Comparison of ENCODE assay signal across 8 cellular contexts in the genomic region with DNA sequence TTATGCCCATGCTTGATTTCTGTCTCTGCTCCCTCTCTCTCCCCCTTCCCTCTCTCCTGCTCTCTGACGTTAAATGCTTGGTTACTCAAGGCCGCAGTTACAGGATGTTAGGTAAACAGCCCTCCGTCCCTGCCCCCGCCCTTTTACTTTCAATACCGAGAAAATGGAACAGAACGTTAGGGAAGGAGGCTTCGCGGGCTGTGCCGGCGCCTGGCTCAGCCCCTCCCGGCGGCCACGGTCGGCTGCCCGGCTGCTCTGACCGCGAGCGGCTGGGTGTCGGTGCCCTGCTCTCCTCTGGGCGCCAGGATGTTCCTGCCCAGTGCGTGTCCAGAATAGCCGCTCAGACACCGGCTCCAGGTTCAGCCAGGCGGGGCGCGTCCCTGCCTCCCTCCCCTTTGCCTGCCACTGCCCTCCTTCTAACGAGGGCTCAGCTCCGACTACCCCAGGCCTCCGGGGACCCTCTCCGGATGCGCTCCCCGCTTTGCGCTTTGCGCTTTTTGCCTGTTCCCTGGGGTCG.
DNase-seq lines count a peak whose midpoint lies in the region; ATAC-seq, FAIRE-seq and TF ChIP-seq lines count a peak whose summit lies in the region.

No MANE protein-coding gene starts in this region.

- H3K36me3 ChIP-seq in A673 (ENCODE audit: insufficient read depth, low read length, poor library complexity, severe bottlenecking) (no peaks in the 10 kb centered on the region), lower lobe of right lung (no peaks in the 10 kb centered on the region)

- H3K4me1 ChIP-seq in A673 (ENCODE audit: insufficient read depth, low read length, poor library complexity, severe bottlenecking) (no peaks in the 10 kb centered on the region), lower lobe of right lung (no peaks in the 10 kb centered on the region)

- POLR2A ChIA-PET in A673 (lab: Charles Lee; ENCODE audit: low non-redundant PET): no interaction called here

- H3K4me3 ChIP-seq in A673 (ENCODE audit: low read depth, low read length, poor library complexity, severe bottlenecking) (peak overlapping the region; percentile 19), cardiac fibroblast (replicated peaks in 1 of 2; ENCODE audit: low read depth in 2 of 2, low read length in 2 of 2) (peak overlapping the region; percentile 29 to 44), lower lobe of right lung (peak overlapping the region; percentile 37)

- DNase-seq in A673 (ENCODE audit: low spot score) (no peak), GM12892 (ENCODE audit: insufficient read length) (peak; percentile 40), NCI-H510A (lab: John Stamatoyannopoulos, UW) (peak; percentile 40), cardiac fibroblast (ENCODE audit: low read depth in 2 of 2) (peak; percentile 38 to 42), lower lobe of right lung (peak; percentile 55), globus pallidus (ENCODE audit: low spot score) (no peak)
- no peak for DNase-seq in activated effector memory CD4-positive, alpha-beta T cell treated with anti-CD3 and anti-CD28 coated beads, Interleukin-2, amount 50 U/mL, for 16 hours

- no peak for FAIRE-seq in GM12892 (lab: Jason Lieb, UNC)

- ATAC-seq in HG02938 (IDR thresholded peaks at IDR 0.05; ENCODE audit: unreplicated experiment): peak; percentile 67
- ATAC-seq in lower lobe of right lung: peak; percentile 78 to 83

- H3K9me3 ChIP-seq in A673 (ENCODE audit: low read depth, low read length, poor library complexity, severe bottlenecking): no peaks in the 10 kb centered on the region
- no peaks in the 10 kb centered on the region for H3K9me3 ChIP-seq in lower lobe of right lung

- no TSS peak for BruUV-seq in A673 (replicated peaks; lab: Mats Ljungman, UMichigan)

- no peak for TF ChIP-seq POLR2A in GM12892 (IDR thresholded peaks at IDR 0.05; ENCODE audit: low read depth, low read length)

- TF ChIP-seq CTCF in A673 (conservative IDR thresholded peaks at IDR 0.05; ENCODE audit: low read depth, low read length): no peak
- TF ChIP-seq CTCF in cardiac fibroblast (IDR thresholded peaks at IDR 0.05; ENCODE audit: low read depth, low read length): no peak
- no peak for TF ChIP-seq CTCF in lower lobe of right lung (IDR thresholded peaks at IDR 0.05)

- H3K27ac ChIP-seq in A673 (ENCODE audit: low read depth, low read length, poor library complexity, severe bottlenecking): no peak overlapping the region
- H3K27ac ChIP-seq in lower lobe of right lung: no peak overlapping the region

- H3K27me3 ChIP-seq in A673 (replicated peaks; ENCODE audit: insufficient read depth, low read depth, low read length, poor library complexity) (peaks cover 16% of the 10 kb centered on the region), lower lobe of right lung (ENCODE audit: low read depth) (peaks cover 7% of the 10 kb centered on the region)

- CTCF ChIA-PET in A673 (lab: Charles Lee): no interaction called here

- intact Hi-C loops in A673 (cut with micrococcal nuclease; ENCODE audit: unreplicated experiment) (no loop called here), lower lobe of right lung (cut with DNase I) (no loop called here)

Comparison
In these comparisons a context has a peak if more than half of its experiments do, and no peak if none do; other contexts are left out.
1. DNase-seq: peak in GM12892 (single experiment), NCI-H510A (single experiment), cardiac fibroblast (2 of 2) and lower lobe of right lung (single experiment); none in A673 (single experiment), activated effector memory CD4-positive, alpha-beta T cell treated with anti-CD3 and anti-CD28 coated beads, Interleukin-2, amount 50 U/mL, for 16 hours (single experiment) and globus pallidus (single experiment).
2. Peak in every context shown above with its lines, with median percentiles within 50 percentile points of each other: H3K4me3 ChIP-seq.